ENCODE assay signal across 1 cellular context in the genomic region with DNA sequence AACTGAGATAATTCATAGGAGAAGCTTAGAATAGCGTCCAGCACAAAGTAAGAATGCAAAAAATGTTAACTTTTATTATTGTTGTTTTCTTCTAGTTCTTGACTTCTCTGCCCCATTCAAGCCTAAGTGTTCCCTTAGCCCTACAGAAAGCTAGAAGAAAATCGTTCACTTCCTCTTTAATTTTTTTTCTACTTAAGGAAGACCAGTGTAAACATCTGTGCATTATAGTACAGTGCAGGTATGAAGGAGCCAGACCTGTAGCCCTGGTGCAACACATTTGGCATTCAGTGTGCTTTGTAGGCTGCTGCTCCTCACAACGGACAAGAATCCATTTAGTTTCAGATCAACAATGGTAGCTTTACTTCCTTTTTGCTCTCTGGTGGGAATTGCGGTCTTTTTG.
TF ChIP-seq lines count a peak whose summit lies in the region.

No MANE protein-coding gene starts in this region.

TF ChIP-seq in GM23338, 12 proteins besides CTCF, POLR2A, EP300 and RAD21:
- TF ChIP-seq REST (IDR thresholded peaks at IDR 0.05; ENCODE audit: unreplicated experiment), result no peak
- TF ChIP-seq CREB1 (CRISPR knock-in tag; IDR thresholded peaks at IDR 0.05; ENCODE audit: low read depth), result no peak
- TF ChIP-seq ZNF331 (CRISPR knock-in tag; IDR thresholded peaks at IDR 0.05; ENCODE audit: low read depth), result no peak
- TF ChIP-seq, protein P1, sequence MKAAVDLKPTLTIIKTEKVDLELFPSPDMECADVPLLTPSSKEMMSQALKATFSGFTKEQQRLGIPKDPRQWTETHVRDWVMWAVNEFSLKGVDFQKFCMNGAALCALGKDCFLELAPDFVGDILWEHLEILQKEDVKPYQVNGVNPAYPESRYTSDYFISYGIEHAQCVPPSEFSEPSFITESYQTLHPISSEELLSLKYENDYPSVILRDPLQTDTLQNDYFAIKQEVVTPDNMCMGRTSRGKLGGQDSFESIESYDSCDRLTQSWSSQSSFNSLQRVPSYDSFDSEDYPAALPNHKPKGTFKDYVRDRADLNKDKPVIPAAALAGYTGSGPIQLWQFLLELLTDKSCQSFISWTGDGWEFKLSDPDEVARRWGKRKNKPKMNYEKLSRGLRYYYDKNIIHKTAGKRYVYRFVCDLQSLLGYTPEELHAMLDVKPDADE (IDR thresholded peaks at IDR 0.05), result no peak
- no peak for TF ChIP-seq POLR2AphosphoS5 (IDR thresholded peaks at IDR 0.05; ENCODE audit: low read depth)
- no peak for TF ChIP-seq STAT1 (IDR thresholded peaks at IDR 0.05; ENCODE audit: unreplicated experiment)
- no peak for TF ChIP-seq EZH2phosphoT487 (IDR thresholded peaks at IDR 0.05; ENCODE audit: unreplicated experiment)
- no peak for TF ChIP-seq JUNB (IDR thresholded peaks at IDR 0.05; ENCODE audit: unreplicated experiment)
- TF ChIP-seq, protein P2, sequence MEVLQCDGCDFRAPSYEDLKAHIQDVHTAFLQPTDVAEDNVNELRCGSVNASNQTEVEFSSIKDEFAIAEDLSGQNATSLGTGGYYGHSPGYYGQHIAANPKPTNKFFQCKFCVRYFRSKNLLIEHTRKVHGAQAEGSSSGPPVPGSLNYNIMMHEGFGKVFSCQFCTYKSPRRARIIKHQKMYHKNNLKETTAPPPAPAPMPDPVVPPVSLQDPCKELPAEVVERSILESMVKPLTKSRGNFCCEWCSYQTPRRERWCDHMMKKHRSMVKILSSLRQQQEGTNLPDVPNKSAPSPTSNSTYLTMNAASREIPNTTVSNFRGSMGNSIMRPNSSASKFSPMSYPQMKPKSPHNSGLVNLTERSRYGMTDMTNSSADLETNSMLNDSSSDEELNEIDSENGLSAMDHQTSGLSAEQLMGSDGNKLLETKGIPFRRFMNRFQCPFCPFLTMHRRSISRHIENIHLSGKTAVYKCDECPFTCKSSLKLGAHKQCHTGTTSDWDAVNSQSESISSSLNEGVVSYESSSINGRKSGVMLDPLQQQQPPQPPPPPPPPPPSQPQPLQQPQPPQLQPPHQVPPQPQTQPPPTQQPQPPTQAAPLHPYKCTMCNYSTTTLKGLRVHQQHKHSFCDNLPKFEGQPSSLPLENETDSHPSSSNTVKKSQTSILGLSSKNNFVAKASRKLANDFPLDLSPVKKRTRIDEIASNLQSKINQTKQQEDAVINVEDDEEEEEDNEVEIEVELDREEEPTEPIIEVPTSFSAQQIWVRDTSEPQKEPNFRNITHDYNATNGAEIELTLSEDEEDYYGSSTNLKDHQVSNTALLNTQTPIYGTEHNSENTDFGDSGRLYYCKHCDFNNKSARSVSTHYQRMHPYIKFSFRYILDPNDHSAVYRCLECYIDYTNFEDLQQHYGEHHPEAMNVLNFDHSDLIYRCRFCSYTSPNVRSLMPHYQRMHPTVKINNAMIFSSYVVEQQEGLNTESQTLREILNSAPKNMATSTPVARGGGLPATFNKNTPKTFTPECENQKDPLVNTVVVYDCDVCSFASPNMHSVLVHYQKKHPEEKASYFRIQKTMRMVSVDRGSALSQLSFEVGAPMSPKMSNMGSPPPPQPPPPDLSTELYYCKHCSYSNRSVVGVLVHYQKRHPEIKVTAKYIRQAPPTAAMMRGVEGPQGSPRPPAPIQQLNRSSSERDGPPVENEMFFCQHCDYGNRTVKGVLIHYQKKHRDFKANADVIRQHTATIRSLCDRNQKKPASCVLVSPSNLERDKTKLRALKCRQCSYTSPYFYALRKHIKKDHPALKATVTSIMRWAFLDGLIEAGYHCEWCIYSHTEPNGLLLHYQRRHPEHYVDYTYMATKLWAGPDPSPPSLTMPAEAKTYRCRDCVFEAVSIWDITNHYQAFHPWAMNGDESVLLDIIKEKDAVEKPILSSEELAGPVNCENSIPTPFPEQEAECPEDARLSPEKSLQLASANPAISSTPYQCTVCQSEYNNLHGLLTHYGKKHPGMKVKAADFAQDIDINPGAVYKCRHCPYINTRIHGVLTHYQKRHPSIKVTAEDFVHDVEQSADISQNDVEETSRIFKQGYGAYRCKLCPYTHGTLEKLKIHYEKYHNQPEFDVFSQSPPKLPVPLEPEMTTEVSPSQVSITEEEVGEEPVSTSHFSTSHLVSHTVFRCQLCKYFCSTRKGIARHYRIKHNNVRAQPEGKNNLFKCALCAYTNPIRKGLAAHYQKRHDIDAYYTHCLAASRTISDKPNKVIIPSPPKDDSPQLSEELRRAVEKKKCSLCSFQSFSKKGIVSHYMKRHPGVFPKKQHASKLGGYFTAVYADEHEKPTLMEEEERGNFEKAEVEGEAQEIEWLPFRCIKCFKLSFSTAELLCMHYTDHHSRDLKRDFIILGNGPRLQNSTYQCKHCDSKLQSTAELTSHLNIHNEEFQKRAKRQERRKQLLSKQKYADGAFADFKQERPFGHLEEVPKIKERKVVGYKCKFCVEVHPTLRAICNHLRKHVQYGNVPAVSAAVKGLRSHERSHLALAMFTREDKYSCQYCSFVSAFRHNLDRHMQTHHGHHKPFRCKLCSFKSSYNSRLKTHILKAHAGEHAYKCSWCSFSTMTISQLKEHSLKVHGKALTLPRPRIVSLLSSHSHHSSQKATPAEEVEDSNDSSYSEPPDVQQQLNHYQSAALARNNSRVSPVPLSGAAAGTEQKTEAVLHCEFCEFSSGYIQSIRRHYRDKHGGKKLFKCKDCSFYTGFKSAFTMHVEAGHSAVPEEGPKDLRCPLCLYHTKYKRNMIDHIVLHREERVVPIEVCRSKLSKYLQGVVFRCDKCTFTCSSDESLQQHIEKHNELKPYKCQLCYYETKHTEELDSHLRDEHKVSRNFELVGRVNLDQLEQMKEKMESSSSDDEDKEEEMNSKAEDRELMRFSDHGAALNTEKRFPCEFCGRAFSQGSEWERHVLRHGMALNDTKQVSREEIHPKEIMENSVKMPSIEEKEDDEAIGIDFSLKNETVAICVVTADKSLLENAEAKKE (CRISPR knock-in tag; IDR thresholded peaks at IDR 0.05), result no peak
- TF ChIP-seq EZH2 (IDR thresholded peaks at IDR 0.05; ENCODE audit: low read depth, unreplicated experiment), result no peak
- TF ChIP-seq NANOG (IDR thresholded peaks at IDR 0.05; ENCODE audit: borderline replicate concordance), result no peak
- TF ChIP-seq ZNF114 (CRISPR knock-in tag; IDR thresholded peaks at IDR 0.05), result no peak
